In the genomic region with DNA sequence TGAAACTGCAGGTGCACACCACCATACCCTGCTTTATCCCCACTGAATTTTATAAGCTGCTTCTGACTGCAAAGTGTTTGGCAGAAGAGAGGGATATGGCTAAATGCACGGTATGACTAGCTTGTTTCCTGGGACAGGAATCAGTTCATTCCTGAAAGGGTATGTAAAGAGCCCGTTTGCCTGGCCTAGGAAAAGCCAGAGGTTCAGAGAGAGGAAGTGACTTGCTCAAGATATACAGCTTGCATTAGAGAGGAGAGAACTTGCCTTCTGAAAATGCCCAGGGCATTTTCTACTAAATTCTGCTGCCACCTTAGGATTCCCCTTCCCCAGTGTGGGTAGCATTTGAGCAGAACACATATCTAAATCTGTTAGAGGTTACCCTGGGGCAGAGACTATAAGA, we compare ENCODE assay signal across 1 cellular context.
TF ChIP-seq lines count a peak whose summit lies in the region.

No MANE protein-coding gene starts in this region.

TF ChIP-seq in HCT116, 20 proteins besides CTCF, POLR2A, EP300 and RAD21 (continued from another document):
- TF ChIP-seq, protein P1, sequence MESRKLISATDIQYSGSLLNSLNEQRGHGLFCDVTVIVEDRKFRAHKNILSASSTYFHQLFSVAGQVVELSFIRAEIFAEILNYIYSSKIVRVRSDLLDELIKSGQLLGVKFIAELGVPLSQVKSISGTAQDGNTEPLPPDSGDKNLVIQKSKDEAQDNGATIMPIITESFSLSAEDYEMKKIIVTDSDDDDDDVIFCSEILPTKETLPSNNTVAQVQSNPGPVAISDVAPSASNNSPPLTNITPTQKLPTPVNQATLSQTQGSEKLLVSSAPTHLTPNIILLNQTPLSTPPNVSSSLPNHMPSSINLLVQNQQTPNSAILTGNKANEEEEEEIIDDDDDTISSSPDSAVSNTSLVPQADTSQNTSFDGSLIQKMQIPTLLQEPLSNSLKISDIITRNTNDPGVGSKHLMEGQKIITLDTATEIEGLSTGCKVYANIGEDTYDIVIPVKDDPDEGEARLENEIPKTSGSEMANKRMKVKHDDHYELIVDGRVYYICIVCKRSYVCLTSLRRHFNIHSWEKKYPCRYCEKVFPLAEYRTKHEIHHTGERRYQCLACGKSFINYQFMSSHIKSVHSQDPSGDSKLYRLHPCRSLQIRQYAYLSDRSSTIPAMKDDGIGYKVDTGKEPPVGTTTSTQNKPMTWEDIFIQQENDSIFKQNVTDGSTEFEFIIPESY (IDR thresholded peaks at IDR 0.05; ENCODE audit: extremely low read depth, insufficient replicate concordance, low read length) = no peak
- TF ChIP-seq JUND (IDR thresholded peaks at IDR 0.05) (no peak), EGR1 (IDR thresholded peaks at IDR 0.05; ENCODE audit: low read depth) (no peak), EZH2phosphoT487 (IDR thresholded peaks at IDR 0.05; ENCODE audit: borderline replicate concordance) (no peak), ELF1 (IDR thresholded peaks at IDR 0.05; ENCODE audit: borderline replicate concordance, low read depth) (no peak), YY1 (IDR thresholded peaks at IDR 0.05; ENCODE audit: extremely low read depth, insufficient replicate concordance, low read depth, low read length) (no peak), SIN3A (IDR thresholded peaks at IDR 0.05; ENCODE audit: low read depth) (no peak), CEBPB (IDR thresholded peaks at IDR 0.05; ENCODE audit: low read depth) (no peak), TCF7L2 (IDR thresholded peaks at IDR 0.05; ENCODE audit: borderline replicate concordance, extremely low read depth, insufficient read depth, insufficient read length) (no peak), SP1 (IDR thresholded peaks at IDR 0.05; ENCODE audit: low read depth) (no peak)
- TF ChIP-seq, protein P2, sequence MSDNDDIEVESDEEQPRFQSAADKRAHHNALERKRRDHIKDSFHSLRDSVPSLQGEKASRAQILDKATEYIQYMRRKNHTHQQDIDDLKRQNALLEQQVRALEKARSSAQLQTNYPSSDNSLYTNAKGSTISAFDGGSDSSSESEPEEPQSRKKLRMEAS (IDR thresholded peaks at IDR 0.05) = no peak
